Comparison of ENCODE assay signal across 28 cellular contexts in genomic region chr19:16222806-16223205, GRCh38. TPM values are rescaled to one million over a fixed set of nuclear protein-coding genes. Genes with fewer than 3 reads are reported as not detected.
DNase-seq lines count a peak whose midpoint lies in the region; ATAC-seq and TF ChIP-seq lines count a peak whose summit lies in the region.
"Had no signal": no experiment of that assay in that cellular context is flagged by ENCODE, and none has a peak within 500 bp of the region (broad histone marks: within the 10 kb centered on the region; RNA-seq: fewer than 3 reads in every experiment).

No MANE protein-coding gene starts in this region.

- ATAC-seq in WTC11: no peak
- no peak for ATAC-seq in stimulated activated naive B cell treated with anti-CD40 and anti-IgM and Interleukin-4, amounts not matched to agents 10 μg/mL and 1 μg/mL and 100 μg/mL, for 72 hours (replicated peaks)
- ATAC-seq: A549, GM12878, GM23338, HepG2, Panc1, SK-N-SH treated with all-trans-retinoic acid at 6 μM for 48 hours had no signal

- H3K4me1 Mint-ChIP-seq in WTC11: no peaks in the 10 kb centered on the region
- peaks cover 15% of the 10 kb centered on the region in 2 donors for H3K4me1 Mint-ChIP-seq in stimulated activated naive B cell treated with anti-CD40 and anti-IgM and Interleukin-4, amounts not matched to agents 10 μg/mL and 1 μg/mL and 100 μg/mL, for 72 hours
- H3K4me1 Mint-ChIP-seq in mesothelial cell of epicardium: no peaks in the 10 kb centered on the region
- H3K4me1 Mint-ChIP-seq: GM23338 had no signal

- H3K27me3 Mint-ChIP-seq in WTC11 (ENCODE audit: low read depth) (no peaks in the 10 kb centered on the region), mesothelial cell of epicardium (ENCODE audit: low read depth) (no peaks in the 10 kb centered on the region)
- H3K27me3 Mint-ChIP-seq in stimulated activated naive B cell treated with anti-CD40 and anti-IgM and Interleukin-4, amounts not matched to agents 10 μg/mL and 1 μg/mL and 100 μg/mL, for 72 hours: no peaks in the 10 kb centered on the region
- H3K27me3 Mint-ChIP-seq: CD4-positive, alpha-beta memory T cell had no signal

- H3K36me3 Mint-ChIP-seq in WTC11 (peaks cover 42% of the 10 kb centered on the region), mesothelial cell of epicardium (peaks cover 46% of the 10 kb centered on the region)
- peaks cover 64 to 72% of the 10 kb centered on the region in 2 donors for H3K36me3 Mint-ChIP-seq in stimulated activated naive B cell treated with anti-CD40 and anti-IgM and Interleukin-4, amounts not matched to agents 10 μg/mL and 1 μg/mL and 100 μg/mL, for 72 hours

- TF ChIP-seq CTCF in AG10803 (conservative IDR thresholded peaks at IDR 0.05; ENCODE audit: low read length) (no peak), WTC11 (IDR thresholded peaks at IDR 0.05) (no peak), mesothelial cell of epicardium (IDR thresholded peaks at IDR 0.05; ENCODE audit: unreplicated experiment) (no peak)

- POLR2A ChIA-PET in WTC11 (lab: Charles Lee): no interaction called here

- 0 out of 2 replicates have a peak overlapping the region, but pooled peaks have one; percentile 49 for H3K27ac Mint-ChIP-seq in WTC11
- peak overlapping the region; percentile 69 for H3K27ac Mint-ChIP-seq in stimulated activated naive B cell treated with anti-CD40 and anti-IgM and Interleukin-4, amounts not matched to agents 10 μg/mL and 1 μg/mL and 100 μg/mL, for 72 hours
- no peak overlapping the region for H3K27ac Mint-ChIP-seq in mesothelial cell of epicardium
- H3K27ac Mint-ChIP-seq: GM23338 had no signal

- no peak overlapping the region for H3K4me3 ChIP-seq in AG10803 (ENCODE audit: low read length)
- H3K4me3 ChIP-seq: A549; BLaER1 treated with 17β-estradiol and CSF1 and Interleukin-3, amounts not matched to agents 10 nM and 100 nM; GM12878; GM23338; HAP-1 had no signal

- CTCF ChIA-PET in WTC11 (lab: Charles Lee): no interaction called here

- H3K4me3 Mint-ChIP-seq in WTC11 (no peak overlapping the region), mesothelial cell of epicardium (no peak overlapping the region)
- no peak overlapping the region for H3K4me3 Mint-ChIP-seq in stimulated activated naive B cell treated with anti-CD40 and anti-IgM and Interleukin-4, amounts not matched to agents 10 μg/mL and 1 μg/mL and 100 μg/mL, for 72 hours
- H3K4me3 Mint-ChIP-seq: GM23338 had no signal

- H3K9me3 Mint-ChIP-seq in WTC11 (peaks cover 22% of the 10 kb centered on the region), mesothelial cell of epicardium (peaks cover 23% of the 10 kb centered on the region)
- H3K9me3 Mint-ChIP-seq in stimulated activated naive B cell treated with anti-CD40 and anti-IgM and Interleukin-4, amounts not matched to agents 10 μg/mL and 1 μg/mL and 100 μg/mL, for 72 hours: peaks cover 11 to 13% of the 10 kb centered on the region in 2 donors

- DNase-seq in AG10803 (ENCODE audit: low read depth): peak; percentile 36
- DNase-seq in WTC11 (ENCODE audit: low spot score): no peak
- DNase-seq in fibroblast of peridontal ligament (ENCODE audit: extremely low read depth): peak; percentile 80
- no peak for DNase-seq in stimulated activated naive B cell treated with anti-CD40 and anti-IgM and Interleukin-4, amounts not matched to agents 10 μg/mL and 1 μg/mL and 100 μg/mL, for 72 hours
- no peak for DNase-seq in activated gamma-delta T cell (lab: John Stamatoyannopoulos, UW)
- DNase-seq in mesothelial cell of epicardium (ENCODE audit: low spot score in 2 of 2, unreplicated experiment in 2 of 2): no peak
- no peak for DNase-seq in RKO (ENCODE audit: low spot score)
- DNase-seq: Caco-2; CD4-positive, alpha-beta memory T cell; DMS 273 treated with DMSO at 0.1 percent for 48 hours; DMS79 treated with DMSO at 0.1 percent for 48 hours; KG1; MV-4-11; NCI-H1694; NCI-H2081; NCI-H2171; NCI-H345; NCI-H524; NCI-H82 had no signal

TF ChIP-seq in WTC11, 78 proteins besides CTCF, POLR2A, EP300 and RAD21 (continues in another document):
- TF ChIP-seq ZNF423 (CRISPR knock-in tag; IDR thresholded peaks at IDR 0.05) (no peak), TEAD1 (CRISPR knock-in tag; IDR thresholded peaks at IDR 0.05) (no peak), CDX4 (CRISPR knock-in tag; IDR thresholded peaks at IDR 0.05; ENCODE audit: borderline replicate concordance) (no peak), AFF4 (CRISPR knock-in tag; IDR thresholded peaks at IDR 0.05; ENCODE audit: borderline replicate concordance) (no peak), GTF2I (CRISPR knock-in tag; conservative IDR thresholded peaks at IDR 0.05) (no peak), JUN (CRISPR knock-in tag; IDR thresholded peaks at IDR 0.05) (no peak), CREM (CRISPR knock-in tag; IDR thresholded peaks at IDR 0.05) (no peak), AR (CRISPR knock-in tag; IDR thresholded peaks at IDR 0.05) (no peak), E2F5 (CRISPR knock-in tag; IDR thresholded peaks at IDR 0.05) (no peak), GRHL2 (CRISPR knock-in tag; IDR thresholded peaks at IDR 0.05; ENCODE audit: insufficient replicate concordance, severe bottlenecking) (no peak), NFE2L1 (CRISPR knock-in tag; IDR thresholded peaks at IDR 0.05) (no peak), FOXP1 (CRISPR knock-in tag; IDR thresholded peaks at IDR 0.05; ENCODE audit: borderline replicate concordance) (no peak)

RNA-seq across cellular contexts. Expression of gene AP1M1, which starts 25.1 kb away (rescaled TPM):
- total RNA-seq in WTC11 (2021) (27.7 to 34.5 TPM (median 30.5 TPM) in 3 replicates), mesothelial cell of epicardium (48.4 to 53.9 TPM (median 49.4 TPM) in 3 replicates)

RNA-seq across cellular contexts. Expression of gene FAM32A, which starts 37.6 kb away (rescaled TPM):
- total RNA-seq in WTC11 (2021) (59.5 to 62.6 TPM (median 62.2 TPM) in 3 replicates), mesothelial cell of epicardium (88.1 to 90.3 TPM (median 88.9 TPM) in 3 replicates)

RNA-seq across cellular contexts. Expression of gene CIB3, which starts 49.5 kb away (rescaled TPM):
- total RNA-seq in WTC11 (2021) (not detected in 3 replicates), mesothelial cell of epicardium (not detected in 3 replicates)
- total RNA-seq: Caco-2; CD4-positive, alpha-beta memory T cell; GM12878; GM23338; HepG2; HT-29 had no signal

Comparison
In these comparisons a context has a peak if more than half of its experiments do, and no peak if none do; other contexts are left out.
1. DNase-seq: peak in AG10803 (single experiment) and fibroblast of peridontal ligament (single experiment); none in WTC11 (single experiment), stimulated activated naive B cell treated with anti-CD40 and anti-IgM and Interleukin-4, amounts not matched to agents 10 μg/mL and 1 μg/mL and 100 μg/mL, for 72 hours (single experiment), activated gamma-delta T cell (single experiment), mesothelial cell of epicardium (0 of 2) and RKO (single experiment).